In genomic region chr1:227120827-227121226, GRCh38 we compare ENCODE assay signal across 24 cellular contexts.
"Had no signal": no experiment of that assay in that cellular context is flagged by ENCODE, and none has a peak within 500 bp of the region (broad histone marks: within the 10 kb centered on the region; RNA-seq: fewer than 3 reads in every experiment).

No MANE protein-coding gene starts in this region.

- H3K9me3 ChIP-seq: adrenal gland, breast epithelium had no signal

- H3K4me1 ChIP-seq: adrenal gland, breast epithelium had no signal

- ATAC-seq: activated CD8-positive, alpha-beta T cell treated with anti-CD3 and anti-CD28 coated beads, Interleukin-2, amount 10 ng/mL, durations not matched to agents 7 days and 5 days; K562; PC-3 had no signal

- H3K9me3 Mint-ChIP-seq: activated naive CD8-positive, alpha-beta T cell treated with anti-CD3 and anti-CD28 coated beads, Interleukin-2, amount 10 ng/mL, durations not matched to agents 7 days and 5 days; T-helper 1 cell treated with Interleukin-12 subunit alpha and Interleukin-12 subunit beta and Interleukin-4 antibody, amounts not matched to agents 30 μg/mL and 1 μg/mL, for 36 hours had no signal

- H3K4me1 Mint-ChIP-seq: activated naive CD8-positive, alpha-beta T cell treated with anti-CD3 and anti-CD28 coated beads, Interleukin-2, amount 10 ng/mL, durations not matched to agents 7 days and 5 days had no signal

- H3K27me3 ChIP-seq: adrenal gland, breast epithelium had no signal

- H3K4me3 Mint-ChIP-seq: activated CD8-positive, alpha-beta T cell treated with anti-CD3 and anti-CD28 coated beads, Interleukin-2, amount 10 ng/mL, durations not matched to agents 7 days and 5 days; activated naive CD8-positive, alpha-beta T cell treated with anti-CD3 and anti-CD28 coated beads, Interleukin-2, amount 10 ng/mL, durations not matched to agents 7 days and 5 days; T-helper 1 cell treated with Interleukin-12 subunit alpha and Interleukin-12 subunit beta and Interleukin-4 antibody, amounts not matched to agents 30 μg/mL and 1 μg/mL, for 36 hours had no signal

- H3K27ac Mint-ChIP-seq: activated CD8-positive, alpha-beta T cell treated with anti-CD3 and anti-CD28 coated beads, Interleukin-2, amount 10 ng/mL, durations not matched to agents 7 days and 5 days; activated naive CD8-positive, alpha-beta T cell treated with anti-CD3 and anti-CD28 coated beads, Interleukin-2, amount 10 ng/mL, durations not matched to agents 7 days and 5 days; T-helper 1 cell treated with Interleukin-12 subunit alpha and Interleukin-12 subunit beta and Interleukin-4 antibody, amounts not matched to agents 30 μg/mL and 1 μg/mL, for 36 hours had no signal

- H3K27ac ChIP-seq: adrenal gland, breast epithelium had no signal

- H3K4me3 ChIP-seq: adrenal gland, breast epithelium, K562 had no signal

- H3K36me3 Mint-ChIP-seq: activated naive CD8-positive, alpha-beta T cell treated with anti-CD3 and anti-CD28 coated beads, Interleukin-2, amount 10 ng/mL, durations not matched to agents 7 days and 5 days had no signal

- DNase-seq: activated CD4-positive, alpha-beta T cell treated with anti-CD3 and anti-CD28 coated beads for 48 hours; activated CD4-positive, alpha-beta T cell treated with anti-CD3 and anti-CD28 coated beads, Interleukin-2, amount 50 U/mL, for 4 hours; activated CD4-positive, CD25-positive, alpha-beta regulatory T cell treated with anti-CD3 and anti-CD28 coated beads, Interleukin-2, amount 50 U/mL, for 72 hours; activated CD8-positive, alpha-beta memory T cell treated with anti-CD3 and anti-CD28 coated beads, Interleukin-2, amount 50 U/mL, for 48 hours; activated CD8-positive, alpha-beta T cell treated with anti-CD3 and anti-CD28 coated beads, Interleukin-2, amount 10 ng/mL, durations not matched to agents 7 days and 5 days; activated naive CD4-positive, alpha-beta T cell treated with anti-CD3 and anti-CD28 coated beads, Interleukin-2, amount 50 U/mL, for 16 hours; activated naive CD8-positive, alpha-beta T cell treated with anti-CD3 and anti-CD28 coated beads, Interleukin-2, amount 10 ng/mL, durations not matched to agents 7 days and 5 days; activated T-cell treated with anti-CD3 and anti-CD28 coated beads, Interleukin-2, amount 50 U/mL, for 1 hour; adrenal gland; anterior cingulate cortex; caudate nucleus; Karpas-422; MM.1S; NCI-H1105; NCI-H146; NCI-H1930; NCI-H510A treated with DMSO at 0.1 percent for 48 hours; NCI-H69; NK-92 treated with Interleukin-12 subunit alpha and Interleukin-12 subunit beta, amount 100 ng/mL, for 24 hours; PC-3; SHP77 treated with DMSO at 0.1 percent for 48 hours had no signal

- H3K36me3 ChIP-seq: adrenal gland, breast epithelium had no signal
